ENCODE assay signal across 22 cellular contexts in genomic region chr2:174824098-174824497, GRCh38. TPM values are rescaled to one million over a fixed set of nuclear protein-coding genes. Genes with fewer than 3 reads are reported as not detected.
"Had no signal": no experiment of that assay in that cellular context is flagged by ENCODE, and none has a peak within 500 bp of the region (broad histone marks: within the 10 kb centered on the region; RNA-seq: fewer than 3 reads in every experiment).

No MANE protein-coding gene starts in this region.

- FAIRE-seq: bronchial epithelial cell had no signal

- ATAC-seq: left lobe of liver had no signal

- H3K4me3 ChIP-seq: ascending aorta, hepatocyte, right atrium auricular region, skin epidermis, tibial artery, uterus had no signal

- H3K27me3 ChIP-seq: ascending aorta, hepatocyte, right atrium auricular region, tibial artery, uterus had no signal

- H2AFZ ChIP-seq: hepatocyte had no signal

- H3K4me3 Mint-ChIP-seq: memory B cell, nephron progenitor cell had no signal

- H3K27ac Mint-ChIP-seq: memory B cell, nephron progenitor cell, progenitor cell of endocrine pancreas had no signal

- H3K4me2 ChIP-seq: hepatocyte had no signal

- H3K4me1 ChIP-seq: uterus had no signal

- H3K36me3 ChIP-seq: ascending aorta, right atrium auricular region, uterus had no signal

- H3K9me3 Mint-ChIP-seq: memory B cell had no signal

- H3K36me3 Mint-ChIP-seq: memory B cell had no signal

- H3K27ac ChIP-seq: ascending aorta, epithelial cell of prostate, hepatocyte, right atrium auricular region, skin epidermis, tibial artery, uterus had no signal

- DNase-seq: activated CD4-positive, alpha-beta T cell treated with anti-CD3 and anti-CD28 coated beads for 1 hour; activated CD4-positive, alpha-beta T cell treated with anti-CD3 and anti-CD28 coated beads, Interleukin-2, amount 50 U/mL, for 4 hours; activated naive CD4-positive, alpha-beta T cell; activated T-cell treated with anti-CD3 and anti-CD28 coated beads for 4 hours; islet precursor cell; nephron progenitor cell; occipital lobe; stimulated activated CD4-positive, alpha-beta T cell treated with anti-CD3 and anti-CD28 coated beads, Interleukin-15, amount 100 ng/mL, for 24 hours; stimulated activated CD4-positive, alpha-beta T cell treated with anti-CD3 and anti-CD28 coated beads, Interleukin-4, amount 100 ng/mL, for 24 hours; stimulated activated naive CD4-positive, alpha-beta T cell; tibial artery; uterus had no signal

- H3K27me3 Mint-ChIP-seq: progenitor cell of endocrine pancreas had no signal

- H3K9me3 ChIP-seq: ascending aorta, right atrium auricular region, tibial artery, uterus had no signal

- H3K4me1 Mint-ChIP-seq: memory B cell had no signal

RNA-seq across cellular contexts. Expression of gene CHRNA1, which starts 59.8 kb away (rescaled TPM):
- total RNA-seq: ascending aorta; bronchial epithelial cell; left lobe of liver; occipital lobe; progenitor cell of endocrine pancreas; T-helper 2 cell treated with Interferon-gamma antibody and Interleukin-4, amounts not matched to agents 100 ng/mL and 5 ng/mL, for 36 hours; uterus had no signal
